Comparison of ENCODE assay signal across 23 cellular contexts in the genomic region with DNA sequence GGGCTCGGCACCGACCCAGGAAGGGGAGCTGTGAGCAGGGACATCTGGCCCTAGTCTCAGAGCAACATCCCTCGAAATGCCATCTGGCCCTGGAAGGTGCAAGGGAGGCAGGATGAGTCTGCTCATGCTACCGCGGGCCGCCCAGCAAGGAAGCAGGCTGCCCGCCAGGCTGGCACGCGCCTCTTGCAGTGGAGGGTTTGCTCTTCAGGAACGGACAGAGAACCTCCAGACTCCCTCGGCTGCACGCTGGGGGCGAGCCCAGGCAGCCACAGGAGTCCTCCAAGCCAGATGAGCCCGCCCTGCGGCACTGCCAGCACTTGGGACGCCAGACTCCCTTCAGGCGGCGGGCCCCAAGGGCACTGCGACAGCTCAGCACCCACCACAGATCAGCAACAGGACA.
"Had no signal": no experiment of that assay in that cellular context is flagged by ENCODE, and none has a peak within 500 bp of the region (broad histone marks: within the 10 kb centered on the region; RNA-seq: fewer than 3 reads in every experiment).

No MANE protein-coding gene starts in this region.

- H3K9me3 ChIP-seq: ascending aorta, gastroesophageal sphincter, heart right ventricle, left lung, suprapubic skin, vagina had no signal

- H3K4me3 ChIP-seq: ascending aorta, gastroesophageal sphincter, heart right ventricle, left lung, suprapubic skin, vagina had no signal

- H3K4me1 ChIP-seq: ascending aorta had no signal

- H3K27me3 Mint-ChIP-seq: activated B cell treated with CpG ODN at 0.5 μM for 24 hours; activated CD4-positive, alpha-beta memory T cell treated with anti-CD3 and anti-CD28 coated beads, Interleukin-2, amount 10 ng/mL, durations not matched to agents 7 days and 5 days; activated CD8-positive, alpha-beta memory T cell treated with anti-CD3 and anti-CD28 coated beads, Interleukin-2, amount 10 ng/mL, durations not matched to agents 7 days and 5 days; central memory CD8-positive, alpha-beta T cell; dendritic cell treated with granulocyte-macrophage colony-stimulating factor and Interleukin-4, amounts not matched to agents 40 ng/mL and 50 ng/mL, for 4 days; stimulated activated naive CD8-positive, alpha-beta T cell treated with anti-CD3 and anti-CD28 coated beads, Interleukin-15, Interleukin-2, amounts not matched to agents 100 ng/mL and 50 ng/mL, for 24 hours had no signal

- H3K9me3 Mint-ChIP-seq: activated B cell treated with CpG ODN at 0.5 μM for 24 hours; activated CD4-positive, alpha-beta memory T cell treated with anti-CD3 and anti-CD28 coated beads, Interleukin-2, amount 10 ng/mL, durations not matched to agents 7 days and 5 days; central memory CD8-positive, alpha-beta T cell; dendritic cell treated with granulocyte-macrophage colony-stimulating factor and Interleukin-4, amounts not matched to agents 40 ng/mL and 50 ng/mL, for 4 days; nephron progenitor cell; stimulated activated naive CD8-positive, alpha-beta T cell treated with anti-CD3 and anti-CD28 coated beads, Interleukin-15, Interleukin-2, amounts not matched to agents 100 ng/mL and 50 ng/mL, for 24 hours; T-helper 2 cell treated with Interferon-gamma antibody and Interleukin-4, amounts not matched to agents 5 μg/mL and 100 μg/mL, for 36 hours had no signal

- H3K27ac Mint-ChIP-seq: activated B cell treated with CpG ODN at 0.5 μM for 24 hours; activated CD4-positive, alpha-beta memory T cell treated with anti-CD3 and anti-CD28 coated beads, Interleukin-2, amount 10 ng/mL, durations not matched to agents 7 days and 5 days; activated CD8-positive, alpha-beta memory T cell treated with anti-CD3 and anti-CD28 coated beads, Interleukin-2, amount 10 ng/mL, durations not matched to agents 7 days and 5 days; dendritic cell treated with granulocyte-macrophage colony-stimulating factor and Interleukin-4, amounts not matched to agents 40 ng/mL and 50 ng/mL, for 4 days; nephron progenitor cell; stimulated activated naive CD8-positive, alpha-beta T cell treated with anti-CD3 and anti-CD28 coated beads, Interleukin-15, Interleukin-2, amounts not matched to agents 100 ng/mL and 50 ng/mL, for 24 hours; T-helper 2 cell treated with Interferon-gamma antibody and Interleukin-4, amounts not matched to agents 5 μg/mL and 100 μg/mL, for 36 hours had no signal

- DNase-seq: activated B cell treated with CpG ODN at 0.5 μM for 24 hours; activated CD4-positive, alpha-beta memory T cell treated with anti-CD3 and anti-CD28 coated beads, Interleukin-2, amount 10 ng/mL, durations not matched to agents 7 days and 5 days; activated CD4-positive, alpha-beta T cell treated with anti-CD3 and anti-CD28 coated beads for 4 hours; activated CD8-positive, alpha-beta memory T cell treated with anti-CD3 and anti-CD28 coated beads, Interleukin-2, amount 10 ng/mL, durations not matched to agents 7 days and 5 days; activated naive CD4-positive, alpha-beta T cell; effector CD8-positive, alpha-beta T cell; heart right ventricle; mammary epithelial cell; nephron progenitor cell; retina; stimulated activated CD4-positive, alpha-beta T cell treated with anti-CD3 and anti-CD28 coated beads, Interleukin-12 subunit alpha, Interleukin-12 subunit beta, amount 100 ng/mL, for 4 hours; stimulated activated CD4-positive, alpha-beta T cell treated with anti-CD3 and anti-CD28 coated beads, Interleukin-2, amount 100 ng/mL, for 24 hours; trophoblast cell had no signal

- H3K27me3 ChIP-seq: ascending aorta, gastroesophageal sphincter, heart right ventricle, left lung, suprapubic skin, vagina had no signal

- H3K4me1 Mint-ChIP-seq: activated CD8-positive, alpha-beta memory T cell treated with anti-CD3 and anti-CD28 coated beads, Interleukin-2, amount 10 ng/mL, durations not matched to agents 7 days and 5 days; central memory CD8-positive, alpha-beta T cell had no signal

- H3K27ac ChIP-seq: ascending aorta, gastroesophageal sphincter, heart right ventricle, left lung, suprapubic skin, vagina had no signal

- H3K4me3 Mint-ChIP-seq: activated B cell treated with CpG ODN at 0.5 μM for 24 hours; activated CD4-positive, alpha-beta memory T cell treated with anti-CD3 and anti-CD28 coated beads, Interleukin-2, amount 10 ng/mL, durations not matched to agents 7 days and 5 days; activated CD8-positive, alpha-beta memory T cell treated with anti-CD3 and anti-CD28 coated beads, Interleukin-2, amount 10 ng/mL, durations not matched to agents 7 days and 5 days; central memory CD8-positive, alpha-beta T cell; dendritic cell treated with granulocyte-macrophage colony-stimulating factor and Interleukin-4, amounts not matched to agents 40 ng/mL and 50 ng/mL, for 4 days; nephron progenitor cell; stimulated activated naive CD8-positive, alpha-beta T cell treated with anti-CD3 and anti-CD28 coated beads, Interleukin-15, Interleukin-2, amounts not matched to agents 100 ng/mL and 50 ng/mL, for 24 hours; T-helper 2 cell treated with Interferon-gamma antibody and Interleukin-4, amounts not matched to agents 5 μg/mL and 100 μg/mL, for 36 hours had no signal

- ATAC-seq: activated CD8-positive, alpha-beta memory T cell treated with anti-CD3 and anti-CD28 coated beads, Interleukin-2, amount 10 ng/mL, durations not matched to agents 7 days and 5 days; esophagus mucosa; gastroesophageal sphincter; heart right ventricle; left lung had no signal
